In genomic region chr2:234098675-234099195, GRCh38 we compare ENCODE assay signal across 30 cellular contexts. TPM values are rescaled to one million over a fixed set of nuclear protein-coding genes. Genes with fewer than 3 reads are reported as not detected.
DNase-seq lines count a peak whose midpoint lies in the region; ATAC-seq, FAIRE-seq and TF ChIP-seq lines count a peak whose summit lies in the region.
"Had no signal": no experiment of that assay in that cellular context is flagged by ENCODE, and none has a peak within 500 bp of the region (broad histone marks: within the 10 kb centered on the region; RNA-seq: fewer than 3 reads in every experiment).

No MANE protein-coding gene starts in this region.

- no peak overlapping the region for H2BK12ac ChIP-seq in mesenchymal stem cell (ENCODE audit: low read length in 2 of 2)

- H3K4me2 ChIP-seq in mesenchymal stem cell (ENCODE audit: low read length, poor library complexity, severe bottlenecking) = no peak overlapping the region

- no peak overlapping the region for H3K27ac ChIP-seq in CD4-positive, alpha-beta T cell (ENCODE audit: low read depth, low read length)
- H3K27ac ChIP-seq in mesenchymal stem cell (ENCODE audit: low read length, poor library complexity, severe bottlenecking) = peak overlapping the region; percentile 64
- H3K27ac ChIP-seq: coronary artery, foreskin keratinocyte, left ventricle myocardium inferior, tibial artery had no signal

- no peak overlapping the region for H3K4ac ChIP-seq in mesenchymal stem cell (ENCODE audit: low read depth in 1 of 2, low read length in 2 of 2)

- H3K36me3 Mint-ChIP-seq in CD4-positive, alpha-beta T cell (ENCODE audit: low read depth) = no peaks in the 10 kb centered on the region
- H3K36me3 Mint-ChIP-seq in activated T-cell treated with anti-CD3 and anti-CD28 coated beads, Interleukin-2, amount 50 U/mL, for 4 hours (ENCODE audit: insufficient read depth) = no peaks in the 10 kb centered on the region

- no peaks in the 10 kb centered on the region for H3K27me3 Mint-ChIP-seq in CD4-positive, alpha-beta T cell
- H3K27me3 Mint-ChIP-seq in activated T-cell treated with anti-CD3 and anti-CD28 coated beads, Interleukin-2, amount 50 U/mL, for 4 hours (ENCODE audit: low read depth) = no peaks in the 10 kb centered on the region
- H3K27me3 Mint-ChIP-seq: effector memory CD8-positive, alpha-beta T cell; stimulated activated naive CD8-positive, alpha-beta T cell treated with anti-CD3 and anti-CD28 coated beads, Interleukin-15, amount 100 ng/mL, for 72 hours had no signal

- CTCF ChIA-PET in CD4-positive, alpha-beta T cell (lab: Charles Lee) = no interaction called here

- peaks cover 14% of the 10 kb centered on the region for H3K4me1 ChIP-seq in mesenchymal stem cell (ENCODE audit: control insufficient read depth, insufficient read depth, low read depth, low read length)
- H3K4me1 ChIP-seq: breast epithelium, foreskin keratinocyte, left ventricle myocardium inferior, tibial artery had no signal

- H3K23ac ChIP-seq in mesenchymal stem cell (ENCODE audit: low read length in 2 of 2) = no peak overlapping the region

- H3K4me1 Mint-ChIP-seq in CD4-positive, alpha-beta T cell (ENCODE audit: low read depth) = peaks cover 50% of the 10 kb centered on the region
- peaks cover 39% of the 10 kb centered on the region for H3K4me1 Mint-ChIP-seq in activated T-cell treated with anti-CD3 and anti-CD28 coated beads, Interleukin-2, amount 50 U/mL, for 4 hours (ENCODE audit: low read depth)

- no peak overlapping the region for H2BK15ac ChIP-seq in mesenchymal stem cell (ENCODE audit: low read depth, poor library complexity, severe bottlenecking)

- FAIRE-seq in RCC 7860 (lab: Jason Lieb, UNC) = peak; percentile 95

- peak overlapping the region; percentile 7 for H3K27ac Mint-ChIP-seq in CD4-positive, alpha-beta T cell
- H3K27ac Mint-ChIP-seq: activated naive CD4-positive, alpha-beta T cell treated with anti-CD3 and anti-CD28 coated beads for 36 hours; nephron progenitor cell; stimulated activated naive CD8-positive, alpha-beta T cell treated with anti-CD3 and anti-CD28 coated beads, Interleukin-15, amount 100 ng/mL, for 72 hours had no signal

- 80% methylated on average over 7 of the region's 7 CpGs for WGBS in mesenchymal stem cell

- no peak overlapping the region for H3K4me3 ChIP-seq in mesenchymal stem cell (ENCODE audit: insufficient read depth in 1 of 2, low read depth in 1 of 2, low read length in 2 of 2)
- H3K4me3 ChIP-seq: breast epithelium, coronary artery, K562, left ventricle myocardium inferior, MG63, tibial artery had no signal

- H3K79me1 ChIP-seq in mesenchymal stem cell (replicated peaks; ENCODE audit: low read length, poor library complexity, severe bottlenecking) = no peaks in the 10 kb centered on the region

- no peak overlapping the region for H2AFZ ChIP-seq in mesenchymal stem cell (ENCODE audit: low read depth, low read length)

- no peaks in the 10 kb centered on the region for H3K9me3 ChIP-seq in CD4-positive, alpha-beta T cell (ENCODE audit: control insufficient read depth, low read length)
- H3K9me3 ChIP-seq in mesenchymal stem cell (ENCODE audit: control insufficient read depth, low read length) = peaks cover 4% of the 10 kb centered on the region
- H3K9me3 ChIP-seq: breast epithelium, left ventricle myocardium inferior, MG63, tibial artery had no signal

- POLR2A ChIA-PET in CD4-positive, alpha-beta T cell (lab: Charles Lee) = no interaction called here

- no peak overlapping the region for H2BK5ac ChIP-seq in mesenchymal stem cell (ENCODE audit: low read depth, low read length, poor library complexity, severe bottlenecking)

- peaks cover 2% of the 10 kb centered on the region for H3K9me3 Mint-ChIP-seq in CD4-positive, alpha-beta T cell
- H3K9me3 Mint-ChIP-seq in activated T-cell treated with anti-CD3 and anti-CD28 coated beads, Interleukin-2, amount 50 U/mL, for 4 hours = no peaks in the 10 kb centered on the region
- H3K9me3 Mint-ChIP-seq: activated naive CD4-positive, alpha-beta T cell treated with anti-CD3 and anti-CD28 coated beads for 36 hours; effector memory CD8-positive, alpha-beta T cell; nephron progenitor cell had no signal

- H4K8ac ChIP-seq in mesenchymal stem cell (ENCODE audit: low read length) = no peak overlapping the region

- H3K18ac ChIP-seq in mesenchymal stem cell (ENCODE audit: low read depth in 1 of 2, low read length in 2 of 2) = no peak overlapping the region

- H3K9ac ChIP-seq in mesenchymal stem cell (ENCODE audit: low read length) = no peak overlapping the region

- intact Hi-C loops in CD4-positive, alpha-beta T cell (cut with DNase I, micrococcal nuclease) = no loop called here

- H4K91ac ChIP-seq in mesenchymal stem cell (ENCODE audit: low read length) = no peak overlapping the region

- no peak for ATAC-seq in CD4-positive, alpha-beta T cell (ENCODE audit: poor library complexity)
- ATAC-seq in GM19043 (IDR thresholded peaks at IDR 0.05; ENCODE audit: low read depth, unreplicated experiment) (peak; percentile 50), GM21786 (IDR thresholded peaks at IDR 0.05; ENCODE audit: unreplicated experiment) (no peak), GM19467 (IDR thresholded peaks at IDR 0.05; ENCODE audit: unreplicated experiment) (no peak)
- ATAC-seq in activated T-cell treated with anti-CD3 and anti-CD28 coated beads, Interleukin-2, amount 50 U/mL, for 4 hours = no peak
- ATAC-seq: effector memory CD8-positive, alpha-beta T cell; esophagus mucosa; foreskin keratinocyte; K562; stimulated activated naive CD8-positive, alpha-beta T cell treated with anti-CD3 and anti-CD28 coated beads, Interleukin-15, amount 100 ng/mL, for 72 hours had no signal

- no peak for DNase-seq in CD4-positive, alpha-beta T cell
- DNase-seq in RCC 7860 (ENCODE audit: low spot score) = peak; percentile 66
- no peak for DNase-seq in mesenchymal stem cell
- no peak for DNase-seq in SHP77 (lab: John Stamatoyannopoulos, UW)
- no peak for DNase-seq in activated T-cell treated with anti-CD3 and anti-CD28 coated beads, Interleukin-2, amount 50 U/mL, for 4 hours
- DNase-seq: activated CD4-positive, alpha-beta T cell treated with anti-CD3 and anti-CD28 coated beads for 4 hours; activated naive CD4-positive, alpha-beta T cell treated with anti-CD3 and anti-CD28 coated beads for 36 hours; activated T-cell treated with anti-CD3 and anti-CD28 coated beads, Interleukin-2, amount 50 U/mL, for 48 hours; effector memory CD8-positive, alpha-beta T cell; foreskin keratinocyte; left ventricle myocardium inferior; MG63; NCI-H1417; NCI-H2107; NCI-H524; nephron progenitor cell; posterior cingulate gyrus; stimulated activated CD4-positive, alpha-beta T cell treated with anti-CD3 and anti-CD28 coated beads, Interleukin-15, amount 100 ng/mL, for 24 hours; stimulated activated naive CD8-positive, alpha-beta T cell treated with anti-CD3 and anti-CD28 coated beads, Interleukin-15, amount 100 ng/mL, for 72 hours; tibial artery had no signal

- no peak overlapping the region for H3K4me3 Mint-ChIP-seq in CD4-positive, alpha-beta T cell
- no peak overlapping the region for H3K4me3 Mint-ChIP-seq in activated T-cell treated with anti-CD3 and anti-CD28 coated beads, Interleukin-2, amount 50 U/mL, for 4 hours
- H3K4me3 Mint-ChIP-seq: activated naive CD4-positive, alpha-beta T cell treated with anti-CD3 and anti-CD28 coated beads for 36 hours; nephron progenitor cell; stimulated activated naive CD8-positive, alpha-beta T cell treated with anti-CD3 and anti-CD28 coated beads, Interleukin-15, amount 100 ng/mL, for 72 hours had no signal

- no peak overlapping the region for H2BK120ac ChIP-seq in mesenchymal stem cell (ENCODE audit: low read depth, low read length)

- H3K14ac ChIP-seq in mesenchymal stem cell (ENCODE audit: low read length in 2 of 2) = no peak overlapping the region

- no peaks in the 10 kb centered on the region for H3K36me3 ChIP-seq in mesenchymal stem cell (ENCODE audit: control insufficient read depth in 1 of 2, insufficient read depth in 2 of 2, low read depth in 1 of 2, low read length in 2 of 2)
- H3K36me3 ChIP-seq: breast epithelium, left ventricle myocardium inferior, MG63, tibial artery had no signal

- H3K27me3 ChIP-seq in CD4-positive, alpha-beta T cell (ENCODE audit: control insufficient read depth, insufficient read depth, low read length) = no peaks in the 10 kb centered on the region
- H3K27me3 ChIP-seq in mesenchymal stem cell (ENCODE audit: control insufficient read depth in 1 of 2, insufficient read depth in 1 of 2, low read length in 2 of 2) = peaks cover 0 to 10% of the 10 kb centered on the region in 2 experiments
- H3K27me3 ChIP-seq: breast epithelium, foreskin keratinocyte, MG63, tibial artery had no signal

- peak overlapping the region; percentile 61 for H2AK5ac ChIP-seq in mesenchymal stem cell (ENCODE audit: low read length, severe bottlenecking)

- TF ChIP-seq CTCF in CD4-positive, alpha-beta T cell (IDR thresholded peaks at IDR 0.05) = no peak

RNA-seq across cellular contexts. Expression of gene SPP2, which starts 48.2 kb away (rescaled TPM):
- not detected for total RNA-seq in CD4-positive, alpha-beta T cell
- not detected for polyA plus RNA-seq in mesenchymal stem cell (2013, experiment 1 of 2)
- not detected for polyA plus RNA-seq in mesenchymal stem cell (2013, experiment 2 of 2)
- not detected for total RNA-seq in activated T-cell treated with anti-CD3 and anti-CD28 coated beads, Interleukin-2, amount 50 U/mL, for 4 hours
- total RNA-seq: activated CD8-positive, alpha-beta memory T cell treated with anti-CD3 and anti-CD28 coated beads for 36 hours; activated naive CD4-positive, alpha-beta T cell treated with anti-CD3 and anti-CD28 coated beads for 36 hours; breast epithelium; esophagus mucosa; foreskin keratinocyte; K562; left ventricle myocardium inferior; SK-MEL-5; T-helper 1 cell treated with Interleukin-12 subunit alpha and Interleukin-12 subunit beta and Interleukin-4 antibody, amounts not matched to agents 30 ng/mL and 1 ng/mL, for 36 hours had no signal
- polyA plus RNA-seq: foreskin keratinocyte, K562 had no signal
